ENCODE assay signal across 8 cellular contexts in the genomic region with DNA sequence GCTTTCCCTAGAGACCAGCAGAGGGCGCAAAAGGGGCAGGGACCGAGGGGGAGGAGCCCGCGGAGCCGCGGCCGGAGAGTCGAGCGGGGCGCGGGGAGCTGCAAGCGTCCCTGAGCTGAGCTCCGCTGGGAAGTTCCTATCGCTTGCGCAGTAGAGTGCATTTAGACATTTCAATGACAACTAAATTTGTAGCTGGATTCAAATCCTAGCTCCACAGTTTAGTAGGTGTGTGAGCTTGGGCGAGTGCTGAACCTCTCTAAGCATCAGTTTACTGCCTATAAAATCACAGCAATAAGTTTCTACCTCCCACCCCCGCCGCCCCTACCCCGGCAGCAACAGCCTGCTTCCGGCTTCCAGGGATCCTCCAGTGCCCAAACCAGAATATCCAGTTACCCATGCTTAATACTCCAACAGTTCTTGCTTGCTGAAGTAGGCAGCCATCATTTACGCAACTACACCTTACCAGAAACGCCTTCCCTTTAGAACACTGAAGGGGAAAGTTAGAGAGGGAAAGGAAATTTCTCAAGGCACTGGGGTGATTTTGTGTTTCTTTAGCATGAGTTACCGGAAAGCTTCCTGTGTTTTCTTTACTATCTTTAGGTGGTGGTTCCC. TPM values are rescaled to one million over a fixed set of nuclear protein-coding genes. Genes with fewer than 3 reads are reported as not detected.
DNase-seq lines count a peak whose midpoint lies in the region; ATAC-seq and TF ChIP-seq lines count a peak whose summit lies in the region.

No MANE protein-coding gene starts in this region.

- peak; percentile 97 for TF ChIP-seq CTCF in chondrocyte (IDR thresholded peaks at IDR 0.05)

- H3K27ac Mint-ChIP-seq in chondrocyte (ENCODE audit: unreplicated experiment) = peak overlapping the region; percentile 86

- peaks cover 41% of the 10 kb centered on the region for H3K4me1 Mint-ChIP-seq in chondrocyte (ENCODE audit: low read depth)

- H3K36me3 Mint-ChIP-seq in chondrocyte (ENCODE audit: low read depth) = no peaks in the 10 kb centered on the region

- in situ Hi-C loops in ACHN (cut with HindIII; ENCODE audit: low pct_ligation_motif_present, low pct_unique_long_range_greater_than_20kb, low sequenced_read_pairs) = no loop called here

- H3K27me3 Mint-ChIP-seq in chondrocyte (ENCODE audit: low read depth) = peaks cover 20% of the 10 kb centered on the region

- H3K4me3 Mint-ChIP-seq in chondrocyte (ENCODE audit: unreplicated experiment) = peak overlapping the region; percentile 72

- peak; percentile 85 for DNase-seq in ACHN
- peak; percentile 84 for DNase-seq in NCI-H460 (ENCODE audit: extremely low read depth, low read depth)
- DNase-seq in activated CD4-positive, alpha-beta T cell treated with anti-CD3 and anti-CD28 coated beads for 24 hours (ENCODE audit: low read depth in 2 of 2) = peak; percentile 61 to 71
- no peak for DNase-seq in chondrocyte (ENCODE audit: low spot score)
- DNase-seq in kidney tubule cell (ENCODE audit: low spot score) = peak; percentile 84
- DNase-seq in stimulated activated CD4-positive, alpha-beta T cell treated with anti-CD3 and anti-CD28 coated beads, Interleukin-1b, Interleukin-23, amount 100 ng/mL, for 1 hour (ENCODE audit: low read depth in 2 of 2) = peak; percentile 54 to 60

- no peaks in the 10 kb centered on the region for H3K9me3 Mint-ChIP-seq in chondrocyte (ENCODE audit: low read depth)

- peak; percentile 84 for ATAC-seq in GM18909 (IDR thresholded peaks at IDR 0.05; ENCODE audit: poor library complexity, unreplicated experiment)
- ATAC-seq in HG03280 (IDR thresholded peaks at IDR 0.05; ENCODE audit: unreplicated experiment) = peak; percentile 82

RNA-seq across cellular contexts. Expression of a gene that starts 9.1 kb away (rescaled TPM):
- 0.05 and 0.06 TPM in 2 replicates for total RNA-seq in NCI-H460 (2014; rRNA removed; shearing (Covaris generic))
- polyA plus RNA-seq in NCI-H460 (2014; cell fraction: nucleus; rRNA removed) = 0.19 TPM in 1 of 2 replicates, not detected in the other
- 0.17 to 0.36 TPM (median 0.22 TPM) in 3 replicates for total RNA-seq in chondrocyte
